8 cellular contexts compared by ENCODE assay signal in the genomic region with DNA sequence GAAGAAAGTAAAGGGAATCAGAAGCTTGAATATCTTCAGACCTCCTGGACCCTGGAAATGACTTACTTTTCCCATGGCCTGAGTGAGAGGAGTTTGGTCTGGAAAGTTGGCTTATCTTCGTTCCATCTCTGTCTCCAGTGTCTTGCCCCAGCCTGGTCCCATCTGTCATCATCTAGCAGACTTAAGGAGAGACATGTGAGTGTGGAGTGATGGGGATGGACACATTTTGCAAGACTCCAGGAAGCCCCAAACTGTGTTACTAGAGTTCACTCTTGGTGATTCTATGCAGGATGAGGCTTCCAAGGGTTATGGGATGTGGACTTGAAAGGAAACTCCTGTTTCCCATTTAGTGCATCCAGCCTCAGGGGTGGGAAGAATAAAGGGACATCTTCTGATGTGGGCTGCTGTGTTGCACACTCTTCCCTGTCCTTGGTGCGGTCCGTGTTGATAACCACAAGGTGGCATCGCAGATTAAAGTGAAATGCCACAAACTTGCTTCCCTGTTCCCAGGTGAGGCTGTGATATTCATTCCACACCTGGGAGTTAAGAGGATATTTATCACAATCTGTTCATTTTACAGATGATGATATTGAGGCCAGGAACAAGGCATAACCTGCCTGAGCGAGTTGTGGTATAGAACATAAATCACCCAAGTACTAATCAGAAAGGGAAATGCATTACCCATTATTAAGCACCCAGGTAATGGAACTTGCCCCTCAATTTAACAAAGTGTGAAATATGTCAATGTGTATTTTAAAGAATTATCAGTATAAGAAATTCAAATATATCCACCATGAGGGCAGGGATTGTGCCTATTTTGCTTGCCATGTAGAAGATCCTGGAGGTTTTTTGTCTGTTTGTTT.
DNase-seq lines count a peak whose midpoint lies in the region; ATAC-seq and TF ChIP-seq lines count a peak whose summit lies in the region.

No MANE protein-coding gene starts in this region.

- H3K4me3 ChIP-seq in SK-N-SH (ENCODE audit: low read depth in 2 of 2, low read length in 1 of 2): no peak overlapping the region

- POLR2A ChIA-PET in SK-N-SH (lab: Yijun Ruan, JAX): no interaction called here

- peaks cover 7% of the 10 kb centered on the region for H3K4me1 Mint-ChIP-seq in type B pancreatic cell (ENCODE audit: unreplicated experiment)

- peak; percentile 76 for ATAC-seq in left ventricle myocardium superior
- ATAC-seq in GM21786 (IDR thresholded peaks at IDR 0.05; ENCODE audit: unreplicated experiment): no peak
- ATAC-seq in GM21723 (IDR thresholded peaks at IDR 0.05; ENCODE audit: unreplicated experiment): no peak
- ATAC-seq in GM18498 (IDR thresholded peaks at IDR 0.05; ENCODE audit: unreplicated experiment): no peak

- no peaks in the 10 kb centered on the region for H3K9me3 ChIP-seq in SK-N-SH

- H3K4me1 ChIP-seq in SK-N-SH (ENCODE audit: control insufficient read depth in 1 of 2, insufficient read depth in 2 of 2, low read depth in 1 of 2, low read length in 1 of 2): peaks cover 0 to 14% of the 10 kb centered on the region in 2 experiments; a peak in 2 of 4 replicates

- H3K9me3 Mint-ChIP-seq in type B pancreatic cell: peaks cover under 1% of the 10 kb centered on the region

- peak; percentile 68 for DNase-seq in COLO829 (ENCODE audit: low spot score)
- peak; percentile 46 for DNase-seq in HT1080 (ENCODE audit: low read depth)
- DNase-seq in SK-N-SH: peak; percentile 19
- DNase-seq in left ventricle myocardium superior: peak; percentile 25
- no peak for DNase-seq in type B pancreatic cell (ENCODE audit: extremely low spot score, unreplicated experiment)

- H3K27me3 Mint-ChIP-seq in type B pancreatic cell: peaks cover 3% of the 10 kb centered on the region

- WGBS in SK-N-SH (ENCODE audit: low lambda C conversion rate): 40% methylated on average over 5 of the region's 5 CpGs

- CTCF ChIA-PET in SK-N-SH (lab: Yijun Ruan, JAX): interaction anchor here (0.6 to 4.7 kb wide), 10 partner anchors 13 to 803 kb away, joined by 3 to 29 read pairs (median 4); a partner anchor contains a TSS

- no peaks in the 10 kb centered on the region for H3K9me2 ChIP-seq in SK-N-SH

- no peak overlapping the region for H3K27ac Mint-ChIP-seq in type B pancreatic cell

- H3F3A ChIP-seq in SK-N-SH (replicated peaks; ENCODE audit: insufficient read depth): no peaks in the 10 kb centered on the region

- H4K20me1 ChIP-seq in SK-N-SH (ENCODE audit: insufficient read depth): no peaks in the 10 kb centered on the region

- no peak overlapping the region; a peak in 1 of 4 replicates for H3K27ac ChIP-seq in SK-N-SH (ENCODE audit: low read depth in 2 of 2, low read length in 1 of 2)

- TF ChIP-seq EP300 in SK-N-SH (IDR thresholded peaks at IDR 0.05; ENCODE audit: borderline replicate concordance in 1 of 2, low read depth in 1 of 2, low read length in 1 of 2): no peak

- intact Hi-C loops in left ventricle myocardium superior (cut with micrococcal nuclease): loop anchor here (10.0 kb wide), 3 partner anchors 121 to 261 kb away; no protein-coding TSS in a partner anchor

- no peaks in the 10 kb centered on the region for H3K36me3 Mint-ChIP-seq in type B pancreatic cell

- peak; percentile 74 for TF ChIP-seq CTCF in SK-N-SH (IDR thresholded peaks at IDR 0.05)
- peak; percentile 74 for TF ChIP-seq CTCF in type B pancreatic cell (conservative IDR thresholded peaks at IDR 0.05)

- no peak overlapping the region for H2AFZ ChIP-seq in SK-N-SH (ENCODE audit: low read depth)

- H3K27me3 ChIP-seq in SK-N-SH (ENCODE audit: insufficient read depth): no peaks in the 10 kb centered on the region

- H3K9ac ChIP-seq in SK-N-SH: no peak overlapping the region; the same call in 1 of the 2 replicates

- no peak overlapping the region for H3K4me3 Mint-ChIP-seq in type B pancreatic cell

- no peaks in the 10 kb centered on the region for H3K79me2 ChIP-seq in SK-N-SH (ENCODE audit: insufficient read depth)

- no peak overlapping the region for H3K4me2 ChIP-seq in SK-N-SH

- TF ChIP-seq RAD21 in SK-N-SH (IDR thresholded peaks at IDR 0.05; ENCODE audit: low read length): peak; percentile 80

- H3K36me3 ChIP-seq in SK-N-SH (replicated peaks in 1 of 2; ENCODE audit: control insufficient read depth in 1 of 2, insufficient read depth in 2 of 2, low read length in 1 of 2): no peaks in the 10 kb centered on the region

TF ChIP-seq in SK-N-SH, 30 proteins besides CTCF, POLR2A, EP300 and RAD21:
- no peak for TF ChIP-seq RFX5 (IDR thresholded peaks at IDR 0.05; ENCODE audit: low read length)
- TF ChIP-seq SMC3 (IDR thresholded peaks at IDR 0.05; ENCODE audit: low read depth, low read length): peak; percentile 86
